9 cellular contexts compared by ENCODE assay signal in genomic region chr1:218259800-218260199, GRCh38. TPM values are rescaled to one million over a fixed set of nuclear protein-coding genes. Genes with fewer than 3 reads are reported as not detected.
DNase-seq lines count a peak whose midpoint lies in the region; ATAC-seq, FAIRE-seq and TF ChIP-seq lines count a peak whose summit lies in the region.
"Had no signal": no experiment of that assay in that cellular context is flagged by ENCODE, and none has a peak within 500 bp of the region (broad histone marks: within the 10 kb centered on the region; RNA-seq: fewer than 3 reads in every experiment).

No MANE protein-coding gene starts in this region.

- no peaks in the 10 kb centered on the region for H3K4me1 Mint-ChIP-seq in astrocyte (ENCODE audit: low read depth, unreplicated experiment)

- H3K79me2 ChIP-seq in astrocyte (ENCODE audit: insufficient read depth, low read length) = no peaks in the 10 kb centered on the region

- H3K9me3 ChIP-seq in astrocyte (ENCODE audit: insufficient read depth, low read depth, low read length) = no peaks in the 10 kb centered on the region
- H3K9me3 ChIP-seq: SJSA1 had no signal

- no peak overlapping the region for H2AFZ ChIP-seq in astrocyte (ENCODE audit: low read depth, low read length)

- DNase-seq in astrocyte (ENCODE audit: low read depth) = no peak
- DNase-seq in frontal cortex (ENCODE audit: low spot score in 2 of 2) = no peak
- DNase-seq in NCI-H1105 treated with DMSO at 0.1 percent for 48 hours (lab: John Stamatoyannopoulos, UW) = no peak
- no peak for DNase-seq in central memory CD4-positive, alpha-beta T cell

- no peak for FAIRE-seq in astrocyte (lab: Jason Lieb, UNC)
- no peak for FAIRE-seq in frontal cortex (lab: Jason Lieb, UNC)

- TF ChIP-seq CTCF in 22Rv1 (IDR thresholded peaks at IDR 0.05) = peak; percentile 73
- TF ChIP-seq CTCF in astrocyte (IDR thresholded peaks at IDR 0.05; ENCODE audit: insufficient read depth, low read depth, low read length) = peak; percentile 20

- peak; percentile 57 for ATAC-seq in GM18505 (IDR thresholded peaks at IDR 0.05; ENCODE audit: unreplicated experiment)
- ATAC-seq in HG03354 (IDR thresholded peaks at IDR 0.05; ENCODE audit: poor library complexity, severe bottlenecking, unreplicated experiment) = peak; percentile 81
- ATAC-seq in HG02763 (IDR thresholded peaks at IDR 0.05; ENCODE audit: unreplicated experiment) = no peak

- H3K27ac ChIP-seq in 22Rv1 (no peak overlapping the region), astrocyte (ENCODE audit: low read depth, low read length) (no peak overlapping the region)
- H3K27ac ChIP-seq: SJSA1 had no signal

- no peak overlapping the region for H3K9ac ChIP-seq in astrocyte (ENCODE audit: low read length)

- H3K4me2 ChIP-seq in astrocyte (ENCODE audit: low read length) = no peak overlapping the region

- no peak overlapping the region for H3K4me3 ChIP-seq in astrocyte (ENCODE audit: insufficient read depth, low read depth, low read length)
- H3K4me3 ChIP-seq: SJSA1 had no signal

- no peaks in the 10 kb centered on the region for H3K36me3 Mint-ChIP-seq in astrocyte (ENCODE audit: low read depth, unreplicated experiment)

- no peaks in the 10 kb centered on the region for H3K27me3 Mint-ChIP-seq in astrocyte (ENCODE audit: low read depth, unreplicated experiment)

- no peak overlapping the region for H3K4me3 Mint-ChIP-seq in astrocyte (ENCODE audit: unreplicated experiment)

- TF ChIP-seq POLR2A in GM18505 (IDR thresholded peaks at IDR 0.05; ENCODE audit: borderline replicate concordance, extremely low read depth, insufficient read depth, insufficient read length) = no peak

- H3K9me3 Mint-ChIP-seq in astrocyte (ENCODE audit: unreplicated experiment) = peaks cover 4% of the 10 kb centered on the region

- no peaks in the 10 kb centered on the region for H4K20me1 ChIP-seq in astrocyte (ENCODE audit: insufficient read depth, low read length)

- H3K36me3 ChIP-seq in astrocyte (ENCODE audit: insufficient read depth, low read length) = no peaks in the 10 kb centered on the region
- H3K36me3 ChIP-seq: SJSA1 had no signal

- H3K4me1 ChIP-seq in astrocyte (ENCODE audit: insufficient read depth, low read length) = no peaks in the 10 kb centered on the region
- H3K4me1 ChIP-seq: SJSA1 had no signal

- no peak overlapping the region for H3K27ac Mint-ChIP-seq in astrocyte (ENCODE audit: unreplicated experiment)

- H3K27me3 ChIP-seq in astrocyte (ENCODE audit: insufficient read depth, low read length) = no peaks in the 10 kb centered on the region
- H3K27me3 ChIP-seq: SJSA1 had no signal

RNA-seq across cellular contexts. Expression of gene RRP15, which starts 25.3 kb away (rescaled TPM):
- total RNA-seq in astrocyte (24.9 and 28.4 TPM in 2 replicates), frontal cortex (21.6 TPM)
